ENCODE assay signal across 37 cellular contexts in the genomic region with DNA sequence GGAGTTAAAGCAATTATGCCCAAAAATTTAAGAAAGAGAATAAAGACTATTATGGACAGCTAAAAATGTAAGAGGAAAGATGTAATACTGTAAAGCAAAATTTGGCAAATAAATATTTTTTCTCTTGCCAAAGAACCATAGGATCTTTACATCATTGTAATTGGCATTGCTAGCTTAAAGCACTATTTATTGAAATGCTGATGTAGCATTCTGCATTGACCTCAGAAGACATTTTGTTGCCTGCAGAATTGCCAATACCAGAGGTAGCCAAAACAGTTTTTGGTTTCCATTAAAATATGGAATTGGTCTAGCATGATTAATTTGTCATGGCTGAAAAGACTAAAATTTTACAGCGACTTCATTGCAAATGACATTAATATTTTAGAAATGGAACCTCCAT.
A peak's percentile ranks its signal among the peaks of the same experiment; 100 is the strongest.
DNase-seq lines count a peak whose midpoint lies in the region; ATAC-seq, FAIRE-seq and TF ChIP-seq lines count a peak whose summit lies in the region.
"Had no signal": no experiment of that assay in that cellular context is flagged by ENCODE, and none has a peak within 500 bp of the region (broad histone marks: within the 10 kb centered on the region; RNA-seq: fewer than 3 reads in every experiment).

No MANE protein-coding gene starts in this region.

- H2BK15ac ChIP-seq in IMR-90 (ENCODE audit: low read depth, low read length) (no peak overlapping the region), H1 (ENCODE audit: low read length) (no peak overlapping the region)

- no peak for TF ChIP-seq EP300 in HepG2 (IDR thresholded peaks at IDR 0.05; ENCODE audit: low read depth in 2 of 2, low read length in 2 of 2)
- TF ChIP-seq EP300 in HepG2 (CRISPR knock-in tag; IDR thresholded peaks at IDR 0.05; ENCODE audit: borderline replicate concordance): no peak
- TF ChIP-seq EP300 in H1 (IDR thresholded peaks at IDR 0.05; ENCODE audit: borderline replicate concordance in 1 of 2, low read depth in 2 of 2, low read length in 2 of 2): no peak

- no peaks in the 10 kb centered on the region for H3K9me1 ChIP-seq in IMR-90 (ENCODE audit: insufficient read depth, low read length)

- H3K23ac ChIP-seq in IMR-90 (ENCODE audit: low read depth, low read length) (no peak overlapping the region), H1 (ENCODE audit: insufficient read length) (no peak overlapping the region)

- no peak overlapping the region for H2AK5ac ChIP-seq in IMR-90 (ENCODE audit: low read depth, low read length)
- no peak overlapping the region for H2AK5ac ChIP-seq in H1 (ENCODE audit: low read depth, low read length)

- H3K4ac ChIP-seq in IMR-90 (ENCODE audit: low read depth, low read length): no peak overlapping the region
- no peak overlapping the region for H3K4ac ChIP-seq in H1 (replicated peaks; ENCODE audit: insufficient read length, low read depth, low read length)

- H2BK5ac ChIP-seq in IMR-90 (ENCODE audit: low read depth, low read length, poor library complexity, severe bottlenecking) (no peak overlapping the region), H1 (ENCODE audit: low read depth, low read length) (no peak overlapping the region)

- H2BK120ac ChIP-seq in IMR-90 (ENCODE audit: low read depth, low read length) (no peak overlapping the region), H1 (replicated peaks; ENCODE audit: low read depth, low read length) (no peak overlapping the region)

- in situ Hi-C loops in HepG2 (cut with HindIII; ENCODE audit: extremely low pct_ligation_motif_present, low pct_unique_long_range_greater_than_20kb) (no loop called here), IMR-90 (cut with MboI; ENCODE audit: low sequenced_read_pairs) (no loop called here)

- H4K20me1 ChIP-seq in HepG2 (ENCODE audit: insufficient read depth, low read length) (no peaks in the 10 kb centered on the region), GM23338 (replicated peaks; ENCODE audit: insufficient read depth) (no peaks in the 10 kb centered on the region), IMR-90 (ENCODE audit: insufficient read depth, low read length) (no peaks in the 10 kb centered on the region), H1 (replicated peaks in 1 of 2; ENCODE audit: control insufficient read depth in 1 of 2, insufficient read depth in 2 of 2, low read length in 2 of 2) (no peaks in the 10 kb centered on the region)
- H4K20me1 ChIP-seq: BLaER1; BLaER1 treated with 17β-estradiol and CSF1 and Interleukin-3, amounts not matched to agents 10 nM and 100 nM had no signal

- H3K18ac ChIP-seq in IMR-90 (ENCODE audit: low read depth, low read length) (no peak overlapping the region), H1 (ENCODE audit: extremely low read depth, low read length) (no peak overlapping the region)

- no peak overlapping the region for H4K8ac ChIP-seq in IMR-90 (ENCODE audit: low read depth in 2 of 2, low read length in 2 of 2)
- H4K8ac ChIP-seq in H1 (ENCODE audit: extremely low read depth, insufficient read depth, low read length): no peak overlapping the region

- TF ChIP-seq RAD21 in HepG2 (CRISPR knock-in tag; IDR thresholded peaks at IDR 0.05) (no peak), IMR-90 (IDR thresholded peaks at IDR 0.05; ENCODE audit: low read length) (no peak), H1 (IDR thresholded peaks at IDR 0.05 in 1 of 2, conservative IDR thresholded peaks at IDR 0.05 in 1 of 2; ENCODE audit: low read depth in 2 of 2, low read length in 2 of 2) (no peak)

- H3K9me3 Mint-ChIP-seq in GM23338: no peaks in the 10 kb centered on the region
- H3K9me3 Mint-ChIP-seq: CD4-positive, alpha-beta T cell; CD8-positive, alpha-beta T cell had no signal

- H3K79me1 ChIP-seq in IMR-90 (ENCODE audit: low read depth in 1 of 2, low read length in 2 of 2): no peaks in the 10 kb centered on the region
- H3K79me1 ChIP-seq in H1 (ENCODE audit: low read depth, low read length): no peaks in the 10 kb centered on the region

- no peak overlapping the region for H2AK9ac ChIP-seq in IMR-90 (replicated peaks; ENCODE audit: low read depth, low read length, poor library complexity)

- H3K56ac ChIP-seq in IMR-90 (ENCODE audit: extremely low read depth, insufficient read depth, low read length) (no peak overlapping the region), H1 (replicated peaks; ENCODE audit: insufficient read length, low read depth, low read length) (no peak overlapping the region)

- H3K4me1 ChIP-seq in HepG2 (ENCODE audit: insufficient read depth, low read length): no peaks in the 10 kb centered on the region
- H3K4me1 ChIP-seq in right lobe of liver: no peaks in the 10 kb centered on the region
- H3K4me1 ChIP-seq in GM23338 (ENCODE audit: insufficient read depth): peaks cover 12% of the 10 kb centered on the region
- no peaks in the 10 kb centered on the region for H3K4me1 ChIP-seq in IMR-90 (ENCODE audit: control insufficient read depth, insufficient read depth, low read length)
- no peaks in the 10 kb centered on the region for H3K4me1 ChIP-seq in H1 (replicated peaks in 1 of 4; ENCODE audit: control insufficient read depth in 3 of 4, insufficient read depth in 4 of 4, low read length in 3 of 4)
- H3K4me1 ChIP-seq in esophagus squamous epithelium: no peaks in the 10 kb centered on the region
- H3K4me1 ChIP-seq: A549; BLaER1; BLaER1 treated with 17β-estradiol and CSF1 and Interleukin-3, amounts not matched to agents 10 nM and 100 nM; Caco-2 had no signal

- no peaks in the 10 kb centered on the region for H3F3A ChIP-seq in GM23338 (replicated peaks; ENCODE audit: low read depth)

- H3K27me3 Mint-ChIP-seq in GM23338 (ENCODE audit: insufficient read depth, low read depth, poor library complexity): no peaks in the 10 kb centered on the region
- H3K27me3 Mint-ChIP-seq: B cell; CD4-positive, alpha-beta memory T cell; CD4-positive, alpha-beta T cell; CD4-positive, CD25-positive, alpha-beta regulatory T cell; CD8-positive, alpha-beta memory T cell had no signal

- no peaks in the 10 kb centered on the region for H3K9me3 ChIP-seq in HepG2 (ENCODE audit: low read length)
- no peaks in the 10 kb centered on the region for H3K9me3 ChIP-seq in right lobe of liver
- peaks cover 4% of the 10 kb centered on the region; the same call in 1 of the 2 replicates for H3K9me3 ChIP-seq in IMR-90 (ENCODE audit: control insufficient read depth, insufficient read depth, low read length)
- no peaks in the 10 kb centered on the region for H3K9me3 ChIP-seq in H1 (ENCODE audit: insufficient read depth in 2 of 2, low read depth in 1 of 2, low read length in 1 of 2)
- H3K9me3 ChIP-seq in esophagus squamous epithelium: no peaks in the 10 kb centered on the region
- H3K9me3 ChIP-seq: A549; BE2C; BLaER1; BLaER1 treated with 17β-estradiol and CSF1 and Interleukin-3, amounts not matched to agents 10 nM and 100 nM; Caco-2 had no signal

- no peak overlapping the region; the same call in 1 of the 2 replicates for H3K27ac Mint-ChIP-seq in GM23338
- H3K27ac Mint-ChIP-seq: B cell; CD14-positive monocyte; CD4-positive, alpha-beta memory T cell; CD4-positive, alpha-beta T cell; CD4-positive, CD25-positive, alpha-beta regulatory T cell; CD8-positive, alpha-beta memory T cell; CD8-positive, alpha-beta T cell had no signal

- DNase-seq in HepG2 (ENCODE audit: low spot score) (no peak), right lobe of liver (no peak), GM23338 (ENCODE audit: low spot score) (no peak), IMR-90 (no peak), H1 (ENCODE audit: low read depth in 1 of 2, low spot score in 2 of 2) (no peak), esophagus squamous epithelium (lab: John Stamatoyannopoulos, UW) (no peak), NOMO-1 (lab: John Stamatoyannopoulos, UW; ENCODE audit: unreplicated experiment in 2 of 2) (no peak)
- no peak for DNase-seq in activated CD4-positive, alpha-beta T cell treated with anti-CD3 and anti-CD28 coated beads, Interleukin-2, amount 50 U/mL, for 48 hours
- DNase-seq: 8988T; ACHN; AML-193; BE2C; C1 segment of cervical spinal cord; Caco-2; Calu3; CD4-positive, alpha-beta memory T cell; CD4-positive, alpha-beta T cell; CD4-positive, CD25-positive, alpha-beta regulatory T cell; CD8-positive, alpha-beta memory T cell; CD8-positive, alpha-beta T cell; COR-L47; DMS 273 treated with DMSO at 0.1 percent for 48 hours; DMS153; DMS53; DMS79; DMS79 treated with DMSO at 0.1 percent for 48 hours; DND-41; EL had no signal

- no peak overlapping the region for H3K9ac ChIP-seq in HepG2 (ENCODE audit: insufficient read depth, low read depth, low read length)
- H3K9ac ChIP-seq in IMR-90 (ENCODE audit: low read depth, low read length): no peak overlapping the region
- H3K9ac ChIP-seq in H1 (replicated peaks in 1 of 4; ENCODE audit: extremely low read depth in 1 of 4, low read depth in 3 of 4, low read length in 3 of 4): no peak overlapping the region
- H3K9ac ChIP-seq: BLaER1; BLaER1 treated with 17β-estradiol and CSF1 and Interleukin-3, amounts not matched to agents 10 nM and 100 nM had no signal

- no peaks in the 10 kb centered on the region for H3K36me3 Mint-ChIP-seq in GM23338 (ENCODE audit: low read depth)
- H3K36me3 Mint-ChIP-seq: CD14-positive monocyte; CD4-positive, alpha-beta memory T cell; CD4-positive, CD25-positive, alpha-beta regulatory T cell; CD8-positive, alpha-beta memory T cell; CD8-positive, alpha-beta T cell had no signal

- H3K4me2 ChIP-seq in HepG2 (ENCODE audit: low read depth, low read length) (no peak overlapping the region), GM23338 (peak overlapping the region; percentile 27; the same call in 1 of the 2 replicates), IMR-90 (ENCODE audit: low read depth, low read length) (no peak overlapping the region), H1 (ENCODE audit: insufficient read depth in 1 of 2, low read depth in 2 of 2, low read length in 2 of 2) (no peak overlapping the region)
- H3K4me2 ChIP-seq: A549; BLaER1; BLaER1 treated with 17β-estradiol and CSF1 and Interleukin-3, amounts not matched to agents 10 nM and 100 nM had no signal

- H3K27ac ChIP-seq in HepG2 (ENCODE audit: extremely low read length, insufficient read depth, low read length) (no peak overlapping the region), right lobe of liver (no peak overlapping the region), GM23338 (ENCODE audit: low read depth) (no peak overlapping the region), IMR-90 (ENCODE audit: insufficient read depth, low read length) (no peak overlapping the region), H1 (ENCODE audit: low read depth, low read length) (no peak overlapping the region), esophagus squamous epithelium (no peak overlapping the region)
- H3K27ac ChIP-seq: 22Rv1; A549; BLaER1; BLaER1 treated with 17β-estradiol and CSF1 and Interleukin-3, amounts not matched to agents 10 nM and 100 nM; C4-2B had no signal

- no peak overlapping the region for H2BK20ac ChIP-seq in IMR-90 (ENCODE audit: low read depth, low read length)
- H2BK20ac ChIP-seq in H1 (ENCODE audit: low read length): no peak overlapping the region

- POLR2A ChIA-PET in HepG2 (lab: Yijun Ruan, JAX) (no interaction called here), IMR-90 (lab: Charles Lee; ENCODE audit: unreplicated experiment) (no interaction called here), H1 (lab: Charles Lee; ENCODE audit: partially characterized antibody) (no interaction called here)

- no peak overlapping the region for H4K91ac ChIP-seq in IMR-90 (ENCODE audit: insufficient read depth, low read depth, low read length)
- H4K91ac ChIP-seq in H1 (replicated peaks; ENCODE audit: insufficient read length, low read length): no peak overlapping the region

- CTCF ChIA-PET in HepG2 (lab: Yijun Ruan, JAX; ENCODE audit: low intra/inter-chr PET ratio, low total read pairs) (no interaction called here), IMR-90 (lab: Yijun Ruan, JAX) (no interaction called here), H1 (lab: Charles Lee; ENCODE audit: partially characterized antibody) (interaction anchor here (1.7 kb wide), 1 partner anchor 12 kb away, joined by 8 read pairs; no protein-coding TSS in a partner anchor)

- ATAC-seq in HepG2 (no peak), right lobe of liver (no peak), GM23338 (no peak), IMR-90 (ENCODE audit: low read depth) (no peak)
- ATAC-seq: A549; CD8-positive, alpha-beta T cell had no signal

- H3K79me2 ChIP-seq in HepG2 (ENCODE audit: insufficient read depth, low read length) (no peaks in the 10 kb centered on the region), GM23338 (replicated peaks; ENCODE audit: insufficient read depth) (no peaks in the 10 kb centered on the region), H1 (ENCODE audit: control insufficient read depth in 1 of 2, insufficient read depth in 2 of 2, low read length in 2 of 2) (no peaks in the 10 kb centered on the region)

- H3K9me2 ChIP-seq in GM23338 (ENCODE audit: insufficient read depth): no peaks in the 10 kb centered on the region

- H2AFZ ChIP-seq in HepG2 (ENCODE audit: low read length) (no peak overlapping the region), GM23338 (no peak overlapping the region), IMR-90 (replicated peaks; ENCODE audit: low read length, poor library complexity) (no peak overlapping the region), H1 (ENCODE audit: low read length) (no peak overlapping the region)

- H3K27me3 ChIP-seq in HepG2 (ENCODE audit: control insufficient read depth in 1 of 2, insufficient read depth in 2 of 2, low read length in 2 of 2) (no peaks in the 10 kb centered on the region), right lobe of liver (no peaks in the 10 kb centered on the region), GM23338 (ENCODE audit: insufficient read depth) (no peaks in the 10 kb centered on the region), IMR-90 (ENCODE audit: control insufficient read depth, insufficient read depth, low read length) (no peaks in the 10 kb centered on the region), H1 (replicated peaks in 1 of 4; ENCODE audit: control insufficient read depth in 3 of 4, extremely low read depth in 1 of 4, insufficient read depth in 3 of 4, low read length in 3 of 4) (no peaks in the 10 kb centered on the region), esophagus squamous epithelium (no peaks in the 10 kb centered on the region)
- H3K27me3 ChIP-seq: BE2C; BLaER1; BLaER1 treated with 17β-estradiol and CSF1 and Interleukin-3, amounts not matched to agents 10 nM and 100 nM had no signal

- no peak overlapping the region for H2BK12ac ChIP-seq in H1 (ENCODE audit: low read depth, low read length)

- no peak for TF ChIP-seq CTCF in HepG2 (CRISPR knock-in tag; IDR thresholded peaks at IDR 0.05)
- no peak for TF ChIP-seq CTCF in right lobe of liver (IDR thresholded peaks at IDR 0.05)
- no peak for TF ChIP-seq CTCF in GM23338 (conservative IDR thresholded peaks at IDR 0.05; ENCODE audit: low read depth in 2 of 2)
- TF ChIP-seq CTCF in IMR-90 (conservative IDR thresholded peaks at IDR 0.05; ENCODE audit: low read depth, low read length): no peak
- TF ChIP-seq CTCF in H1 (IDR thresholded peaks at IDR 0.05; ENCODE audit: control extremely low read depth in 1 of 3, insufficient read depth in 1 of 3, low read depth in 1 of 3, low read length in 3 of 3): no peak
- no peak for TF ChIP-seq CTCF in esophagus squamous epithelium (IDR thresholded peaks at IDR 0.05)

- dilution Hi-C loops in IMR-90 (cut with HindIII; ENCODE audit: low sequenced_read_pairs, unreplicated experiment): no loop called here

- no peaks in the 10 kb centered on the region; the same call in 1 of the 2 replicates for H3K23me2 ChIP-seq in H1 (ENCODE audit: low read depth, low read length)

- BruUV-seq in HepG2 (replicated peaks; lab: Mats Ljungman, UMichigan) (no TSS peak), IMR-90 (replicated peaks; lab: Mats Ljungman, UMichigan) (no TSS peak)

- no peaks in the 10 kb centered on the region for H3K36me3 ChIP-seq in HepG2 (replicated peaks in 1 of 2; ENCODE audit: control insufficient read depth in 1 of 2, insufficient read depth in 2 of 2, low read length in 2 of 2)
- H3K36me3 ChIP-seq in right lobe of liver: no peaks in the 10 kb centered on the region
- H3K36me3 ChIP-seq in GM23338 (ENCODE audit: insufficient read depth): no peaks in the 10 kb centered on the region
- no peaks in the 10 kb centered on the region for H3K36me3 ChIP-seq in IMR-90 (ENCODE audit: control insufficient read depth, insufficient read depth, low read length)
- H3K36me3 ChIP-seq in H1 (ENCODE audit: control insufficient read depth in 2 of 4, insufficient read depth in 4 of 4, low read length in 3 of 4): no peaks in the 10 kb centered on the region
- no peaks in the 10 kb centered on the region for H3K36me3 ChIP-seq in esophagus squamous epithelium
- H3K36me3 ChIP-seq: BE2C; BLaER1; BLaER1 treated with 17β-estradiol and CSF1 and Interleukin-3, amounts not matched to agents 10 nM and 100 nM had no signal

- H3K14ac ChIP-seq in IMR-90 (replicated peaks; ENCODE audit: low read depth, low read length): no peak overlapping the region
- no peak overlapping the region for H3K14ac ChIP-seq in H1 (ENCODE audit: insufficient read length)

- H3K4me3 ChIP-seq in HepG2 (replicated peaks in 1 of 3; ENCODE audit: insufficient read depth in 1 of 3, low read depth in 2 of 3, low read length in 3 of 3): no peak overlapping the region
- no peak overlapping the region for H3K4me3 ChIP-seq in right lobe of liver
- no peak overlapping the region for H3K4me3 ChIP-seq in GM23338
- H3K4me3 ChIP-seq in IMR-90 (ENCODE audit: insufficient read depth, low read depth, low read length): no peak overlapping the region
- no peak overlapping the region for H3K4me3 ChIP-seq in H1 (ENCODE audit: extremely low read depth in 1 of 4, insufficient read depth in 2 of 4, low read depth in 3 of 4, low read length in 4 of 4)
- no peak overlapping the region for H3K4me3 ChIP-seq in esophagus squamous epithelium
- H3K4me3 ChIP-seq: A549; BLaER1; BLaER1 treated with 17β-estradiol and CSF1 and Interleukin-3, amounts not matched to agents 10 nM and 100 nM had no signal

- H4K5ac ChIP-seq in IMR-90 (ENCODE audit: low read depth, low read length): no peak overlapping the region
- no peak overlapping the region for H4K5ac ChIP-seq in H1 (ENCODE audit: insufficient read length, low read depth, low read length)

- WGBS in HepG2 (ENCODE audit: low lambda C conversion rate): 0% methylated on average over 1 of the region's 1 CpG
- 47% methylated on average over 1 of the region's 1 CpG for WGBS in right lobe of liver (ENCODE audit: insufficient coverage, low coverage, low lambda C conversion rate, missing lambda C conversion rate)
- WGBS in IMR-90 (ENCODE audit: extremely low coverage in 2 of 2, insufficient read length in 1 of 2), 2 experiments: no CpG with 5 or more reads among the region's 1 CpG
- 96% methylated on average over 1 of the region's 1 CpG; no CpG with 5 or more reads in 1 of the 2 experiments for whole genome bisulfite sequencing in H1 (ENCODE audit: extremely low coverage in 1 of 2, insufficient coverage in 1 of 2, insufficient read length in 1 of 2, insufficient replicate concordance in 2 of 2, low coverage in 1 of 2, low lambda C conversion rate in 2 of 2, missing lambda C conversion rate in 1 of 2), 2 experiments
- 71 to 80% methylated on average over 1 of the region's 1 CpG for WGBS in esophagus squamous epithelium, 2 donors

- TF ChIP-seq POLR2A in HepG2 (IDR thresholded peaks at IDR 0.05; ENCODE audit: insufficient read depth in 1 of 2, low read depth in 2 of 2, low read length in 2 of 2): no peak
- no peak for TF ChIP-seq POLR2A in right lobe of liver (IDR thresholded peaks at IDR 0.05)
- no peak for TF ChIP-seq POLR2A in IMR-90 (IDR thresholded peaks at IDR 0.05; ENCODE audit: low read depth, low read length)
- no peak for TF ChIP-seq POLR2A in H1 (IDR thresholded peaks at IDR 0.05; ENCODE audit: control extremely low read depth in 1 of 2, low read depth in 2 of 2, low read length in 2 of 2)
- TF ChIP-seq POLR2A in esophagus squamous epithelium (IDR thresholded peaks at IDR 0.05): no peak

- peaks cover 3% of the 10 kb centered on the region; the same call in 2 of the 3 replicates for H3K4me1 Mint-ChIP-seq in GM23338
- H3K4me1 Mint-ChIP-seq: B cell; CD14-positive monocyte; CD4-positive, alpha-beta memory T cell; CD4-positive, CD25-positive, alpha-beta regulatory T cell; CD8-positive, alpha-beta memory T cell had no signal

- FAIRE-seq in HepG2 (lab: Jason Lieb, UNC) (no peak), H1 (lab: Jason Lieb, UNC) (no peak)
- FAIRE-seq: A204.1, A549, D721Med had no signal

- H3K4me3 Mint-ChIP-seq in GM23338: no peak overlapping the region
- H3K4me3 Mint-ChIP-seq: B cell; CD14-positive monocyte; CD4-positive, alpha-beta memory T cell; CD4-positive, alpha-beta T cell; CD4-positive, CD25-positive, alpha-beta regulatory T cell; CD8-positive, alpha-beta memory T cell; CD8-positive, alpha-beta T cell had no signal

- intact Hi-C loops in HepG2 (cut with micrococcal nuclease; ENCODE audit: unreplicated experiment) (no loop called here), right lobe of liver (cut with DNase I) (no loop called here), IMR-90 (cut with micrococcal nuclease) (no loop called here), esophagus squamous epithelium (cut with DNase I) (no loop called here)
